Comparison of ENCODE assay signal across 1 cellular context in the genomic region with DNA sequence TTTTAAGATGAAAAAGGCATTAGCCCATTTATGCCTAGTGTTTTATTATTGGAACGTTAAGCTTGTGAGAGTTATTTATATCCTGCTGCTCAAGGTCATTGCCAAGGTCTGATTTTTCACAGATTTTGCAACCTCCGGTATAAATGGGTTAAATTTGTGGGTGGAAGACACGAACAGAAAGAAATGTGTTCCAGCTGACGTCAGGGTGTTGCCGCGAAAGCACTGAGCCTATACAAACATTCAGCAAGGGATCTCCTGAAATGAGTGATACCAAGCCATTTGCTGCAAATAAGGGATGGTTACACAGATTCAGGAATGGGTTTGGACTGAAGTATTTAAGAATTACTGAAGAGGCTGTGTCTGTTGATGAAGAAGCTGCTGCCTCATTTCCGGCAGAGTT.
TF ChIP-seq lines count a peak whose summit lies in the region.

No MANE protein-coding gene starts in this region.

TF ChIP-seq in GM12878, 131 proteins besides CTCF, POLR2A, EP300 and RAD21:
- TF ChIP-seq, protein P1, sequence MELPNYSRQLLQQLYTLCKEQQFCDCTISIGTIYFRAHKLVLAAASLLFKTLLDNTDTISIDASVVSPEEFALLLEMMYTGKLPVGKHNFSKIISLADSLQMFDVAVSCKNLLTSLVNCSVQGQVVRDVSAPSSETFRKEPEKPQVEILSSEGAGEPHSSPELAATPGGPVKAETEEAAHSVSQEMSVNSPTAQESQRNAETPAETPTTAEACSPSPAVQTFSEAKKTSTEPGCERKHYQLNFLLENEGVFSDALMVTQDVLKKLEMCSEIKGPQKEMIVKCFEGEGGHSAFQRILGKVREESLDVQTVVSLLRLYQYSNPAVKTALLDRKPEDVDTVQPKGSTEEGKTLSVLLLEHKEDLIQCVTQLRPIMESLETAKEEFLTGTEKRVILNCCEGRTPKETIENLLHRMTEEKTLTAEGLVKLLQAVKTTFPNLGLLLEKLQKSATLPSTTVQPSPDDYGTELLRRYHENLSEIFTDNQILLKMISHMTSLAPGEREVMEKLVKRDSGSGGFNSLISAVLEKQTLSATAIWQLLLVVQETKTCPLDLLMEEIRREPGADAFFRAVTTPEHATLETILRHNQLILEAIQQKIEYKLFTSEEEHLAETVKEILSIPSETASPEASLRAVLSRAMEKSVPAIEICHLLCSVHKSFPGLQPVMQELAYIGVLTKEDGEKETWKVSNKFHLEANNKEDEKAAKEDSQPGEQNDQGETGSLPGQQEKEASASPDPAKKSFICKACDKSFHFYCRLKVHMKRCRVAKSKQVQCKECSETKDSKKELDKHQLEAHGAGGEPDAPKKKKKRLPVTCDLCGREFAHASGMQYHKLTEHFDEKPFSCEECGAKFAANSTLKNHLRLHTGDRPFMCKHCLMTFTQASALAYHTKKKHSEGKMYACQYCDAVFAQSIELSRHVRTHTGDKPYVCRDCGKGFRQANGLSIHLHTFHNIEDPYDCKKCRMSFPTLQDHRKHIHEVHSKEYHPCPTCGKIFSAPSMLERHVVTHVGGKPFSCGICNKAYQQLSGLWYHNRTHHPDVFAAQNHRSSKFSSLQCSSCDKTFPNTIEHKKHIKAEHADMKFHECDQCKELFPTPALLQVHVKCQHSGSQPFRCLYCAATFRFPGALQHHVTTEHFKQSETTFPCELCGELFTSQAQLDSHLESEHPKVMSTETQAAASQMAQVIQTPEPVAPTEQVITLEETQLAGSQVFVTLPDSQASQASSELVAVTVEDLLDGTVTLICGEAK (IDR thresholded peaks at IDR 0.05; ENCODE audit: borderline replicate concordance) = no peak
- TF ChIP-seq TCF7 (IDR thresholded peaks at IDR 0.05; ENCODE audit: borderline replicate concordance) (no peak), SMARCA5 (IDR thresholded peaks at IDR 0.05) (no peak), IRF4 (IDR thresholded peaks at IDR 0.05; ENCODE audit: low read depth, low read length) (no peak), TCF12 (IDR thresholded peaks at IDR 0.05; ENCODE audit: low read depth, low read length) (no peak), CHD2 (IDR thresholded peaks at IDR 0.05; ENCODE audit: borderline replicate concordance, low read depth, low read length) (no peak), ZZZ3 (IDR thresholded peaks at IDR 0.05; ENCODE audit: control insufficient read depth, insufficient read length, low read depth) (no peak), SMAD5 (IDR thresholded peaks at IDR 0.05; ENCODE audit: low read depth) (no peak), BRCA1 (IDR thresholded peaks at IDR 0.05; ENCODE audit: low read depth, low read length) (no peak), IKZF1 (conservative IDR thresholded peaks at IDR 0.05) (no peak), TAF1 (IDR thresholded peaks at IDR 0.05; ENCODE audit: borderline replicate concordance, low read depth, low read length) (no peak), ETV6 (conservative IDR thresholded peaks at IDR 0.05 in 1 of 2, IDR thresholded peaks at IDR 0.05 in 1 of 2; ENCODE audit: borderline replicate concordance in 1 of 2, low read depth in 1 of 2) (no peak), CBX3 (IDR thresholded peaks at IDR 0.05; ENCODE audit: borderline replicate concordance, low read depth) (no peak), SMC3 (IDR thresholded peaks at IDR 0.05; ENCODE audit: borderline replicate concordance, low read length) (no peak)
- TF ChIP-seq, protein P2, sequence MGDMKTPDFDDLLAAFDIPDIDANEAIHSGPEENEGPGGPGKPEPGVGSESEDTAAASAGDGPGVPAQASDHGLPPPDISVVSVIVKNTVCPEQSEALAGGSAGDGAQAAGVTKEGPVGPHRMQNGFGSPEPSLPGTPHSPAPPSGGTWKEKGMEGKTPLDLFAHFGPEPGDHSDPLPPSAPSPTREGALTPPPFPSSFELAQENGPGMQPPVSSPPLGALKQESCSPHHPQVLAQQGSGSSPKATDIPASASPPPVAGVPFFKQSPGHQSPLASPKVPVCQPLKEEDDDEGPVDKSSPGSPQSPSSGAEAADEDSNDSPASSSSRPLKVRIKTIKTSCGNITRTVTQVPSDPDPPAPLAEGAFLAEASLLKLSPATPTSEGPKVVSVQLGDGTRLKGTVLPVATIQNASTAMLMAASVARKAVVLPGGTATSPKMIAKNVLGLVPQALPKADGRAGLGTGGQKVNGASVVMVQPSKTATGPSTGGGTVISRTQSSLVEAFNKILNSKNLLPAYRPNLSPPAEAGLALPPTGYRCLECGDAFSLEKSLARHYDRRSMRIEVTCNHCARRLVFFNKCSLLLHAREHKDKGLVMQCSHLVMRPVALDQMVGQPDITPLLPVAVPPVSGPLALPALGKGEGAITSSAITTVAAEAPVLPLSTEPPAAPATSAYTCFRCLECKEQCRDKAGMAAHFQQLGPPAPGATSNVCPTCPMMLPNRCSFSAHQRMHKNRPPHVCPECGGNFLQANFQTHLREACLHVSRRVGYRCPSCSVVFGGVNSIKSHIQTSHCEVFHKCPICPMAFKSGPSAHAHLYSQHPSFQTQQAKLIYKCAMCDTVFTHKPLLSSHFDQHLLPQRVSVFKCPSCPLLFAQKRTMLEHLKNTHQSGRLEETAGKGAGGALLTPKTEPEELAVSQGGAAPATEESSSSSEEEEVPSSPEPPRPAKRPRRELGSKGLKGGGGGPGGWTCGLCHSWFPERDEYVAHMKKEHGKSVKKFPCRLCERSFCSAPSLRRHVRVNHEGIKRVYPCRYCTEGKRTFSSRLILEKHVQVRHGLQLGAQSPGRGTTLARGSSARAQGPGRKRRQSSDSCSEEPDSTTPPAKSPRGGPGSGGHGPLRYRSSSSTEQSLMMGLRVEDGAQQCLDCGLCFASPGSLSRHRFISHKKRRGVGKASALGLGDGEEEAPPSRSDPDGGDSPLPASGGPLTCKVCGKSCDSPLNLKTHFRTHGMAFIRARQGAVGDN (IDR thresholded peaks at IDR 0.05) = no peak
- TF ChIP-seq, protein P3, sequence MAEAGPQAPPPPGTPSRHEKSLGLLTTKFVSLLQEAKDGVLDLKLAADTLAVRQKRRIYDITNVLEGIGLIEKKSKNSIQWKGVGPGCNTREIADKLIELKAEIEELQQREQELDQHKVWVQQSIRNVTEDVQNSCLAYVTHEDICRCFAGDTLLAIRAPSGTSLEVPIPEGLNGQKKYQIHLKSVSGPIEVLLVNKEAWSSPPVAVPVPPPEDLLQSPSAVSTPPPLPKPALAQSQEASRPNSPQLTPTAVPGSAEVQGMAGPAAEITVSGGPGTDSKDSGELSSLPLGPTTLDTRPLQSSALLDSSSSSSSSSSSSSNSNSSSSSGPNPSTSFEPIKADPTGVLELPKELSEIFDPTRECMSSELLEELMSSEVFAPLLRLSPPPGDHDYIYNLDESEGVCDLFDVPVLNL (IDR thresholded peaks at IDR 0.05; ENCODE audit: low read depth, low read length) = no peak
- TF ChIP-seq, protein P4, sequence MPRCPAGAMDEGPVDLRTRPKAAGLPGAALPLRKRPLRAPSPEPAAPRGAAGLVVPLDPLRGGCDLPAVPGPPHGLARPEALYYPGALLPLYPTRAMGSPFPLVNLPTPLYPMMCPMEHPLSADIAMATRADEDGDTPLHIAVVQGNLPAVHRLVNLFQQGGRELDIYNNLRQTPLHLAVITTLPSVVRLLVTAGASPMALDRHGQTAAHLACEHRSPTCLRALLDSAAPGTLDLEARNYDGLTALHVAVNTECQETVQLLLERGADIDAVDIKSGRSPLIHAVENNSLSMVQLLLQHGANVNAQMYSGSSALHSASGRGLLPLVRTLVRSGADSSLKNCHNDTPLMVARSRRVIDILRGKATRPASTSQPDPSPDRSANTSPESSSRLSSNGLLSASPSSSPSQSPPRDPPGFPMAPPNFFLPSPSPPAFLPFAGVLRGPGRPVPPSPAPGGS (IDR thresholded peaks at IDR 0.05; ENCODE audit: borderline replicate concordance, insufficient read depth, low read depth, low read length, poor library complexity, severe bottlenecking) = no peak
TF ChIP-seq in GM12878: peak in this region for 0.
